In the genomic region with DNA sequence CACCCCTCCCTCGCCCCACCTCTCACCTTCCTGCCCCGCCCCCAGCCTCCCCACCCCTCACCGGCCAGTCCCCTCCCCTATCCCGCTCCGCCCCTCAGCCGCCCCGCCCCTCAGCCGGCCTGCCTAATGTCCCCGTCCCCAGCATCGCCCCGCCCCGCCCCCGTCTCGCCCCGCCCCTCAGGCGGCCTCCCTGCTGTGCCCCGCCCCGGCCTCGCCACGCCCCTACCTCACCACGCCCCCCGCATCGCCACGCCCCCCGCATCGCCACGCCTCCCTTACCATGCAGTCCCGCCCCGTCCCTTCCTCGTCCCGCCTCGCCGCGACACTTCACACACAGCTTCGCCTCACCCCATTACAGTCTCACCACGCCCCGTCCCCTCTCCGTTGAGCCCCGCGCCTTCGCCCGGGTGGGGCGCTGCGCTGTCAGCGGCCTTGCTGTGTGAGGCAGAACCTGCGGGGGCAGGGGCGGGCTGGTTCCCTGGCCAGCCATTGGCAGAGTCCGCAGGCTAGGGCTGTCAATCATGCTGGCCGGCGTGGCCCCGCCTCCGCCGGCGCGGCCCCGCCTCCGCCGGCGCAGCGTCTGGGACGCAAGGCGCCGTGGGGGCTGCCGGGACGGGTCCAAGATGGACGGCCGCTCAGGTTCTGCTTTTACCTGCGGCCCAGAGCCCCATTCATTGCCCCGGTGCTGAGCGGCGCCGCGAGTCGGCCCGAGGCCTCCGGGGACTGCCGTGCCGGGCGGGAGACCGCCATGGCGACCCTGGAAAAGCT, we compare ENCODE assay signal across 1 cellular context.
A peak's percentile ranks its signal among the peaks of the same experiment; 100 is the strongest.
TF ChIP-seq lines count a peak whose summit lies in the region.

A gene (plus strand): TSS at position 604 of the 768 bp plus-strand sequence. CDS start 145 bp downstream, at position 749.
A gene (minus strand): TSS at position 461 of the 768 bp plus-strand sequence.

TF ChIP-seq in GM12878, 131 proteins besides CTCF, POLR2A, EP300 and RAD21 (continued from another document and continues in another):
- TF ChIP-seq SUPT20H (IDR thresholded peaks at IDR 0.05; ENCODE audit: borderline replicate concordance, control insufficient read depth, low read depth, low read length) = no peak
- TF ChIP-seq CHD2 (IDR thresholded peaks at IDR 0.05; ENCODE audit: borderline replicate concordance, low read depth, low read length) = peak; percentile 77
- no peak for TF ChIP-seq STAT3 (IDR thresholded peaks at IDR 0.05; ENCODE audit: low read depth, low read length)
- no peak for TF ChIP-seq TARDBP (IDR thresholded peaks at IDR 0.05; ENCODE audit: borderline replicate concordance)
- TF ChIP-seq EED (IDR thresholded peaks at IDR 0.05; ENCODE audit: low read depth) = no peak
- 0 out of 2 replicates have a peak, but pooled peaks have one; percentile 23 for TF ChIP-seq NBN (IDR thresholded peaks at IDR 0.05)
- TF ChIP-seq ASH2L (IDR thresholded peaks at IDR 0.05; ENCODE audit: borderline replicate concordance, low read depth) = no peak
- peak; percentile 39; the same call in 1 of the 2 replicates for TF ChIP-seq CREM (IDR thresholded peaks at IDR 0.05; ENCODE audit: low read depth)
- no peak for TF ChIP-seq MYC (IDR thresholded peaks at IDR 0.05; ENCODE audit: insufficient read depth, insufficient read length, insufficient replicate concordance, low read length, severe bottlenecking)
- TF ChIP-seq GABPA (IDR thresholded peaks at IDR 0.05; ENCODE audit: low read depth) = no peak
- TF ChIP-seq CHD4 (IDR thresholded peaks at IDR 0.05) = no peak
- TF ChIP-seq, protein P1, sequence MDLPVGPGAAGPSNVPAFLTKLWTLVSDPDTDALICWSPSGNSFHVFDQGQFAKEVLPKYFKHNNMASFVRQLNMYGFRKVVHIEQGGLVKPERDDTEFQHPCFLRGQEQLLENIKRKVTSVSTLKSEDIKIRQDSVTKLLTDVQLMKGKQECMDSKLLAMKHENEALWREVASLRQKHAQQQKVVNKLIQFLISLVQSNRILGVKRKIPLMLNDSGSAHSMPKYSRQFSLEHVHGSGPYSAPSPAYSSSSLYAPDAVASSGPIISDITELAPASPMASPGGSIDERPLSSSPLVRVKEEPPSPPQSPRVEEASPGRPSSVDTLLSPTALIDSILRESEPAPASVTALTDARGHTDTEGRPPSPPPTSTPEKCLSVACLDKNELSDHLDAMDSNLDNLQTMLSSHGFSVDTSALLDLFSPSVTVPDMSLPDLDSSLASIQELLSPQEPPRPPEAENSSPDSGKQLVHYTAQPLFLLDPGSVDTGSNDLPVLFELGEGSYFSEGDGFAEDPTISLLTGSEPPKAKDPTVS (IDR thresholded peaks at IDR 0.05; ENCODE audit: low read depth, low read length) = no peak
- no peak for TF ChIP-seq SIX5 (IDR thresholded peaks at IDR 0.05; ENCODE audit: low read depth, low read length, severe bottlenecking)
- TF ChIP-seq, protein P2, sequence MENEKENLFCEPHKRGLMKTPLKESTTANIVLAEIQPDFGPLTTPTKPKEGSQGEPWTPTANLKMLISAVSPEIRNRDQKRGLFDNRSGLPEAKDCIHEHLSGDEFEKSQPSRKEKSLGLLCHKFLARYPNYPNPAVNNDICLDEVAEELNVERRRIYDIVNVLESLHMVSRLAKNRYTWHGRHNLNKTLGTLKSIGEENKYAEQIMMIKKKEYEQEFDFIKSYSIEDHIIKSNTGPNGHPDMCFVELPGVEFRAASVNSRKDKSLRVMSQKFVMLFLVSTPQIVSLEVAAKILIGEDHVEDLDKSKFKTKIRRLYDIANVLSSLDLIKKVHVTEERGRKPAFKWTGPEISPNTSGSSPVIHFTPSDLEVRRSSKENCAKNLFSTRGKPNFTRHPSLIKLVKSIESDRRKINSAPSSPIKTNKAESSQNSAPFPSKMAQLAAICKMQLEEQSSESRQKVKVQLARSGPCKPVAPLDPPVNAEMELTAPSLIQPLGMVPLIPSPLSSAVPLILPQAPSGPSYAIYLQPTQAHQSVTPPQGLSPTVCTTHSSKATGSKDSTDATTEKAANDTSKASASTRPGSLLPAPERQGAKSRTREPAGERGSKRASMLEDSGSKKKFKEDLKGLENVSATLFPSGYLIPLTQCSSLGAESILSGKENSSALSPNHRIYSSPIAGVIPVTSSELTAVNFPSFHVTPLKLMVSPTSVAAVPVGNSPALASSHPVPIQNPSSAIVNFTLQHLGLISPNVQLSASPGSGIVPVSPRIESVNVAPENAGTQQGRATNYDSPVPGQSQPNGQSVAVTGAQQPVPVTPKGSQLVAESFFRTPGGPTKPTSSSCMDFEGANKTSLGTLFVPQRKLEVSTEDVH (IDR thresholded peaks at IDR 0.05; ENCODE audit: low read depth, partially characterized antibody) = no peak
- TF ChIP-seq, protein P3, sequence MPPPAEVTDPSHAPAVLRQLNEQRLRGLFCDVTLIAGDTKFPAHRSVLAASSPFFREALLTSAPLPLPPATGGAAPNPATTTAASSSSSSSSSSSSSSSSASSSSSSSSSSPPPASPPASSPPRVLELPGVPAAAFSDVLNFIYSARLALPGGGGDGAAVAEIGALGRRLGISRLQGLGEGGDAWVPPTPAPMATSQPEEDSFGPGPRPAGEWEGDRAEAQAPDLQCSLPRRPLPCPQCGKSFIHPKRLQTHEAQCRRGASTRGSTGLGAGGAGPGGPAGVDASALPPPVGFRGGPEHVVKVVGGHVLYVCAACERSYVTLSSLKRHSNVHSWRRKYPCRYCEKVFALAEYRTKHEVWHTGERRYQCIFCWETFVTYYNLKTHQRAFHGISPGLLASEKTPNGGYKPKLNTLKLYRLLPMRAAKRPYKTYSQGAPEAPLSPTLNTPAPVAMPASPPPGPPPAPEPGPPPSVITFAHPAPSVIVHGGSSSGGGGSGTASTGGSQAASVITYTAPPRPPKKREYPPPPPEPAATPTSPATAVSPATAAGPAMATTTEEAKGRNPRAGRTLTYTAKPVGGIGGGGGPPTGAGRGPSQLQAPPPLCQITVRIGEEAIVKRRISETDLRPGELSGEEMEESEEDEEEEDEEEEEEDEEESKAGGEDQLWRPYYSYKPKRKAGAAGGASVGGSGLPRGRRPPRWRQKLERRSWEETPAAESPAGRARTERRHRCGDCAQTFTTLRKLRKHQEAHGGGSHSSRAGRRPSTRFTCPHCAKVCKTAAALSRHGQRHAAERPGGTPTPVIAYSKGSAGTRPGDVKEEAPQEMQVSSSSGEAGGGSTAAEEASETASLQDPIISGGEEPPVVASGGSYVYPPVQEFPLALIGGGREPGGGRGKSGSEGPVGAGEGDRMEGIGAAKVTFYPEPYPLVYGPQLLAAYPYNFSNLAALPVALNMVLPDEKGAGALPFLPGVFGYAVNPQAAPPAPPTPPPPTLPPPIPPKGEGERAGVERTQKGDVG (CRISPR knock-in tag; IDR thresholded peaks at IDR 0.05) = no peak
- TF ChIP-seq, protein P4, sequence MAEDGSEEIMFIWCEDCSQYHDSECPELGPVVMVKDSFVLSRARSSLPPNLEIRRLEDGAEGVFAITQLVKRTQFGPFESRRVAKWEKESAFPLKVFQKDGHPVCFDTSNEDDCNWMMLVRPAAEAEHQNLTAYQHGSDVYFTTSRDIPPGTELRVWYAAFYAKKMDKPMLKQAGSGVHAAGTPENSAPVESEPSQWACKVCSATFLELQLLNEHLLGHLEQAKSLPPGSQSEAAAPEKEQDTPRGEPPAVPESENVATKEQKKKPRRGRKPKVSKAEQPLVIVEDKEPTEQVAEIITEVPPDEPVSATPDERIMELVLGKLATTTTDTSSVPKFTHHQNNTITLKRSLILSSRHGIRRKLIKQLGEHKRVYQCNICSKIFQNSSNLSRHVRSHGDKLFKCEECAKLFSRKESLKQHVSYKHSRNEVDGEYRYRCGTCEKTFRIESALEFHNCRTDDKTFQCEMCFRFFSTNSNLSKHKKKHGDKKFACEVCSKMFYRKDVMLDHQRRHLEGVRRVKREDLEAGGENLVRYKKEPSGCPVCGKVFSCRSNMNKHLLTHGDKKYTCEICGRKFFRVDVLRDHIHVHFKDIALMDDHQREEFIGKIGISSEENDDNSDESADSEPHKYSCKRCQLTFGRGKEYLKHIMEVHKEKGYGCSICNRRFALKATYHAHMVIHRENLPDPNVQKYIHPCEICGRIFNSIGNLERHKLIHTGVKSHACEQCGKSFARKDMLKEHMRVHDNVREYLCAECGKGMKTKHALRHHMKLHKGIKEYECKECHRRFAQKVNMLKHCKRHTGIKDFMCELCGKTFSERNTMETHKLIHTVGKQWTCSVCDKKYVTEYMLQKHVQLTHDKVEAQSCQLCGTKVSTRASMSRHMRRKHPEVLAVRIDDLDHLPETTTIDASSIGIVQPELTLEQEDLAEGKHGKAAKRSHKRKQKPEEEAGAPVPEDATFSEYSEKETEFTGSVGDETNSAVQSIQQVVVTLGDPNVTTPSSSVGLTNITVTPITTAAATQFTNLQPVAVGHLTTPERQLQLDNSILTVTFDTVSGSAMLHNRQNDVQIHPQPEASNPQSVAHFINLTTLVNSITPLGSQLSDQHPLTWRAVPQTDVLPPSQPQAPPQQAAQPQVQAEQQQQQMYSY (CRISPR knock-in tag; IDR thresholded peaks at IDR 0.05) = no peak
- TF ChIP-seq, protein P5, sequence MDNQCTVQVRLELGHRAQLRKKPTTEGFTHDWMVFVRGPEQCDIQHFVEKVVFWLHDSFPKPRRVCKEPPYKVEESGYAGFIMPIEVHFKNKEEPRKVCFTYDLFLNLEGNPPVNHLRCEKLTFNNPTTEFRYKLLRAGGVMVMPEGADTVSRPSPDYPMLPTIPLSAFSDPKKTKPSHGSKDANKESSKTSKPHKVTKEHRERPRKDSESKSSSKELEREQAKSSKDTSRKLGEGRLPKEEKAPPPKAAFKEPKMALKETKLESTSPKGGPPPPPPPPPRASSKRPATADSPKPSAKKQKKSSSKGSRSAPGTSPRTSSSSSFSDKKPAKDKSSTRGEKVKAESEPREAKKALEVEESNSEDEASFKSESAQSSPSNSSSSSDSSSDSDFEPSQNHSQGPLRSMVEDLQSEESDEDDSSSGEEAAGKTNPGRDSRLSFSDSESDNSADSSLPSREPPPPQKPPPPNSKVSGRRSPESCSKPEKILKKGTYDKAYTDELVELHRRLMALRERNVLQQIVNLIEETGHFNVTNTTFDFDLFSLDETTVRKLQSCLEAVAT (IDR thresholded peaks at IDR 0.05) = no peak
- TF ChIP-seq ATF7 (IDR thresholded peaks at IDR 0.05; ENCODE audit: low read depth) = no peak
- no peak for TF ChIP-seq CHD1 (IDR thresholded peaks at IDR 0.05; ENCODE audit: low read depth, low read length)
- TF ChIP-seq EZH2 (IDR thresholded peaks at IDR 0.05; ENCODE audit: borderline replicate concordance, control insufficient read depth, low read depth, low read length) = no peak
- TF ChIP-seq DPF2 (IDR thresholded peaks at IDR 0.05) = peak; percentile 99
- peak; percentile 42; the same call in 1 of the 2 replicates for TF ChIP-seq NR2C1 (IDR thresholded peaks at IDR 0.05)
- TF ChIP-seq, protein P6, sequence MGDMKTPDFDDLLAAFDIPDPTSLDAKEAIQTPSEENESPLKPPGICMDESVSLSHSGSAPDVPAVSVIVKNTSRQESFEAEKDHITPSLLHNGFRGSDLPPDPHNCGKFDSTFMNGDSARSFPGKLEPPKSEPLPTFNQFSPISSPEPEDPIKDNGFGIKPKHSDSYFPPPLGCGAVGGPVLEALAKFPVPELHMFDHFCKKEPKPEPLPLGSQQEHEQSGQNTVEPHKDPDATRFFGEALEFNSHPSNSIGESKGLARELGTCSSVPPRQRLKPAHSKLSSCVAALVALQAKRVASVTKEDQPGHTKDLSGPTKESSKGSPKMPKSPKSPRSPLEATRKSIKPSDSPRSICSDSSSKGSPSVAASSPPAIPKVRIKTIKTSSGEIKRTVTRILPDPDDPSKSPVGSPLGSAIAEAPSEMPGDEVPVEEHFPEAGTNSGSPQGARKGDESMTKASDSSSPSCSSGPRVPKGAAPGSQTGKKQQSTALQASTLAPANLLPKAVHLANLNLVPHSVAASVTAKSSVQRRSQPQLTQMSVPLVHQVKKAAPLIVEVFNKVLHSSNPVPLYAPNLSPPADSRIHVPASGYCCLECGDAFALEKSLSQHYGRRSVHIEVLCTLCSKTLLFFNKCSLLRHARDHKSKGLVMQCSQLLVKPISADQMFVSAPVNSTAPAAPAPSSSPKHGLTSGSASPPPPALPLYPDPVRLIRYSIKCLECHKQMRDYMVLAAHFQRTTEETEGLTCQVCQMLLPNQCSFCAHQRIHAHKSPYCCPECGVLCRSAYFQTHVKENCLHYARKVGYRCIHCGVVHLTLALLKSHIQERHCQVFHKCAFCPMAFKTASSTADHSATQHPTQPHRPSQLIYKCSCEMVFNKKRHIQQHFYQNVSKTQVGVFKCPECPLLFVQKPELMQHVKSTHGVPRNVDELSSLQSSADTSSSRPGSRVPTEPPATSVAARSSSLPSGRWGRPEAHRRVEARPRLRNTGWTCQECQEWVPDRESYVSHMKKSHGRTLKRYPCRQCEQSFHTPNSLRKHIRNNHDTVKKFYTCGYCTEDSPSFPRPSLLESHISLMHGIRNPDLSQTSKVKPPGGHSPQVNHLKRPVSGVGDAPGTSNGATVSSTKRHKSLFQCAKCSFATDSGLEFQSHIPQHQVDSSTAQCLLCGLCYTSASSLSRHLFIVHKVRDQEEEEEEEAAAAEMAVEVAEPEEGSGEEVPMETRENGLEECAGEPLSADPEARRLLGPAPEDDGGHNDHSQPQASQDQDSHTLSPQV (IDR thresholded peaks at IDR 0.05) = no peak
- TF ChIP-seq, protein P7, sequence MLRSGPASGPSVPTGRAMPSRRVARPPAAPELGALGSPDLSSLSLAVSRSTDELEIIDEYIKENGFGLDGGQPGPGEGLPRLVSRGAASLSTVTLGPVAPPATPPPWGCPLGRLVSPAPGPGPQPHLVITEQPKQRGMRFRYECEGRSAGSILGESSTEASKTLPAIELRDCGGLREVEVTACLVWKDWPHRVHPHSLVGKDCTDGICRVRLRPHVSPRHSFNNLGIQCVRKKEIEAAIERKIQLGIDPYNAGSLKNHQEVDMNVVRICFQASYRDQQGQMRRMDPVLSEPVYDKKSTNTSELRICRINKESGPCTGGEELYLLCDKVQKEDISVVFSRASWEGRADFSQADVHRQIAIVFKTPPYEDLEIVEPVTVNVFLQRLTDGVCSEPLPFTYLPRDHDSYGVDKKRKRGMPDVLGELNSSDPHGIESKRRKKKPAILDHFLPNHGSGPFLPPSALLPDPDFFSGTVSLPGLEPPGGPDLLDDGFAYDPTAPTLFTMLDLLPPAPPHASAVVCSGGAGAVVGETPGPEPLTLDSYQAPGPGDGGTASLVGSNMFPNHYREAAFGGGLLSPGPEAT (IDR thresholded peaks at IDR 0.05; ENCODE audit: low read depth) = no peak
- no peak for TF ChIP-seq CBFB (IDR thresholded peaks at IDR 0.05; ENCODE audit: low read depth)
- TF ChIP-seq ZBED1 (IDR thresholded peaks at IDR 0.05; ENCODE audit: borderline replicate concordance) = no peak
- no peak for TF ChIP-seq TCF7 (IDR thresholded peaks at IDR 0.05; ENCODE audit: borderline replicate concordance)
- TF ChIP-seq NR2C2 (IDR thresholded peaks at IDR 0.05; ENCODE audit: borderline replicate concordance, control insufficient read depth, insufficient read length, low read depth) = no peak
- TF ChIP-seq HDGF (IDR thresholded peaks at IDR 0.05) = peak; percentile 99
- TF ChIP-seq SMARCA5 (IDR thresholded peaks at IDR 0.05) = peak; percentile 75; the same call in 1 of the 2 replicates
- TF ChIP-seq ZNF217 (IDR thresholded peaks at IDR 0.05) = no peak
- TF ChIP-seq SIN3A (IDR thresholded peaks at IDR 0.05; ENCODE audit: low read depth, low read length) = no peak
- TF ChIP-seq, protein P8, sequence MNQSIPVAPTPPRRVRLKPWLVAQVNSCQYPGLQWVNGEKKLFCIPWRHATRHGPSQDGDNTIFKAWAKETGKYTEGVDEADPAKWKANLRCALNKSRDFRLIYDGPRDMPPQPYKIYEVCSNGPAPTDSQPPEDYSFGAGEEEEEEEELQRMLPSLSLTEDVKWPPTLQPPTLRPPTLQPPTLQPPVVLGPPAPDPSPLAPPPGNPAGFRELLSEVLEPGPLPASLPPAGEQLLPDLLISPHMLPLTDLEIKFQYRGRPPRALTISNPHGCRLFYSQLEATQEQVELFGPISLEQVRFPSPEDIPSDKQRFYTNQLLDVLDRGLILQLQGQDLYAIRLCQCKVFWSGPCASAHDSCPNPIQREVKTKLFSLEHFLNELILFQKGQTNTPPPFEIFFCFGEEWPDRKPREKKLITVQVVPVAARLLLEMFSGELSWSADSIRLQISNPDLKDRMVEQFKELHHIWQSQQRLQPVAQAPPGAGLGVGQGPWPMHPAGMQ (IDR thresholded peaks at IDR 0.05; ENCODE audit: borderline replicate concordance) = no peak
- TF ChIP-seq RUNX3 (IDR thresholded peaks at IDR 0.05; ENCODE audit: low read length) = no peak
- TF ChIP-seq MYB (IDR thresholded peaks at IDR 0.05; ENCODE audit: borderline replicate concordance, low read depth, low read length) = no peak
- no peak for TF ChIP-seq SREBF2 (IDR thresholded peaks at IDR 0.05; ENCODE audit: low read length)
